Comparison of ENCODE assay signal across 21 cellular contexts in genomic region chr3:141763088-141763750, GRCh38. TPM values are rescaled to one million over a fixed set of nuclear protein-coding genes. Genes with fewer than 3 reads are reported as not detected.
DNase-seq lines count a peak whose midpoint lies in the region; ATAC-seq, FAIRE-seq and TF ChIP-seq lines count a peak whose summit lies in the region.
"Had no signal": no experiment of that assay in that cellular context is flagged by ENCODE, and none has a peak within 500 bp of the region (broad histone marks: within the 10 kb centered on the region; RNA-seq: fewer than 3 reads in every experiment).

Gene GRK7, plus strand, starts transcription at chr3:141763408. Its CDS starts 14,877 bp downstream, at chr3:141778285.

- H2BK12ac ChIP-seq in H9 (ENCODE audit: insufficient read length, low read depth, low read length): no peak within 1 kb of the TSS

- H3K27me3 ChIP-seq in H9 (ENCODE audit: insufficient read depth, low read length) (no peaks in the 10 kb centered on the region), iPS-15b (ENCODE audit: control insufficient read depth, insufficient read depth, low read length) (peaks cover 12% of the 10 kb centered on the region)

- peaks cover 0 to 4% of the 10 kb centered on the region in 2 experiments; a peak in 2 of 5 replicates for H3K9me3 Mint-ChIP-seq in H9

- no peak within 1 kb of the TSS for H3K23ac ChIP-seq in H9 (ENCODE audit: insufficient read length, low read depth, low read length)

- no peak for ATAC-seq in activated CD4-positive, CD25-positive, alpha-beta regulatory T cell treated with anti-CD3 and anti-CD28 coated beads, Interleukin-2, amount 50 U/mL, for 24 hours
- ATAC-seq in GM19035 (IDR thresholded peaks at IDR 0.05; ENCODE audit: unreplicated experiment): no peak
- ATAC-seq: HCT116 had no signal

- H4K20me1 ChIP-seq in H9 (ENCODE audit: control insufficient read depth, insufficient read depth, insufficient read length): no peaks in the 10 kb centered on the region

- H3K14ac ChIP-seq in H9 (ENCODE audit: insufficient read depth, low read length): no peak within 1 kb of the TSS

- no peaks in the 10 kb centered on the region for H3K36me3 ChIP-seq in iPS-15b (ENCODE audit: control insufficient read depth, insufficient read depth, low read length)

- no peak within 1 kb of the TSS for H3K56ac ChIP-seq in H9 (ENCODE audit: insufficient read length, low read depth, low read length)

- no peak within 1 kb of the TSS for H4K8ac ChIP-seq in H9 (replicated peaks; ENCODE audit: insufficient read length, low read depth, low read length)

- H3K79me2 ChIP-seq in H9 (ENCODE audit: insufficient read depth, low read length): no peaks in the 10 kb centered on the region

- no peak within 1 kb of the TSS for H2BK120ac ChIP-seq in H9 (ENCODE audit: low read depth, low read length, poor library complexity, severe bottlenecking)

- H3K27ac ChIP-seq in 22Rv1 (peak within 1 kb of the TSS; percentile 20; the same call in 1 of the 2 replicates), H9 (ENCODE audit: insufficient read length, low read depth, low read length) (no peak within 1 kb of the TSS), RWPE1 (peak within 1 kb of the TSS; percentile 24; the same call in 1 of the 2 replicates)
- H3K27ac ChIP-seq: C4-2B had no signal

- no peak within 1 kb of the TSS for H2BK5ac ChIP-seq in H9 (ENCODE audit: insufficient read length, low read length)

- H3K27me3 Mint-ChIP-seq in H9 (ENCODE audit: low read depth): no peaks in the 10 kb centered on the region; the same call in none of the 2 replicates

- TF ChIP-seq CTCF in 22Rv1 (IDR thresholded peaks at IDR 0.05) (no peak), H9 (conservative IDR thresholded peaks at IDR 0.05) (no peak), RWPE1 (conservative IDR thresholded peaks at IDR 0.05; ENCODE audit: low read depth) (no peak)

- H2BK20ac ChIP-seq in H9 (ENCODE audit: low read depth, low read length, poor library complexity, severe bottlenecking): no peak within 1 kb of the TSS

- H3T11ph ChIP-seq in H9 (ENCODE audit: low read length): peak within 1 kb of the TSS; percentile 19

- no peak within 1 kb of the TSS for H4K5ac ChIP-seq in H9 (ENCODE audit: insufficient read length, low read depth, low read length)

- CTCF ChIA-PET in RWPE1 (lab: Yijun Ruan, JAX): interaction anchor here (0.8 kb wide), 1 partner anchor 25 kb away, joined by 3 read pairs; the partner anchor contains the start of gene RNF7

- no peak for FAIRE-seq in frontal cortex (lab: Jason Lieb, UNC)
- FAIRE-seq: A204.1 had no signal

- peak within 1 kb of the TSS; percentile 67 for H3K18ac ChIP-seq in H9 (ENCODE audit: insufficient read length, low read depth, low read length)

- H3K4ac ChIP-seq in H9 (ENCODE audit: low read depth, low read length): no peak within 1 kb of the TSS

- H2AFZ ChIP-seq in H9 (ENCODE audit: low read length): no peak within 1 kb of the TSS

- H3K4me2 ChIP-seq in H9 (ENCODE audit: insufficient read depth, insufficient read length, low read length): no peak within 1 kb of the TSS
- H3K4me2 ChIP-seq: SK-N-SH had no signal

- no peaks in the 10 kb centered on the region for H3K23me2 ChIP-seq in H9 (ENCODE audit: insufficient read length, low read depth, low read length, poor library complexity, severe bottlenecking)

- H3K79me1 ChIP-seq in H9 (ENCODE audit: insufficient read depth, low read depth, low read length, poor library complexity, severe bottlenecking): no peaks in the 10 kb centered on the region

- POLR2A ChIA-PET in RWPE1 (lab: Yijun Ruan, JAX; ENCODE audit: low non-redundant PET): interaction anchor here (1.0 kb wide), 1 partner anchor 116 kb away, joined by 3 read pairs; no protein-coding TSS in a partner anchor

- WGBS in H9 (ENCODE audit: extremely low coverage, insufficient read length, low lambda C conversion rate): no CpG with 5 or more reads among the region's 9 CpGs

- no peak within 1 kb of the TSS for H2AK5ac ChIP-seq in H9 (ENCODE audit: insufficient read length, low read length)

- peak within 1 kb of the TSS in 2 of 3 experiments; percentile 74 to 87; a peak in 2 of 7 replicates for H3K27ac Mint-ChIP-seq in H9

- no peak within 1 kb of the TSS for H4K91ac ChIP-seq in H9 (ENCODE audit: insufficient read length, low read depth, low read length)

- no peaks in the 10 kb centered on the region for H3K36me3 Mint-ChIP-seq in H9 (ENCODE audit: insufficient read depth in 1 of 3, low read depth in 3 of 3)

- peak within 1 kb of the TSS; percentile 61 to 70 for H3K4me3 Mint-ChIP-seq in H9

- H3K9me3 ChIP-seq in H9 (ENCODE audit: control insufficient read depth, low read depth, low read length) (no peaks in the 10 kb centered on the region), iPS-15b (ENCODE audit: control insufficient read depth, insufficient read depth, low read length) (no peaks in the 10 kb centered on the region)
- H3K9me3 ChIP-seq: SK-N-SH had no signal

- peak within 1 kb of the TSS; percentile 20 for H3K9ac ChIP-seq in H9 (ENCODE audit: extremely low read depth, insufficient read length, low read length)
- H3K9ac ChIP-seq in iPS-15b (ENCODE audit: low read depth, low read length): no peak within 1 kb of the TSS
- H3K9ac ChIP-seq: SK-N-SH had no signal

- H3K4me3 ChIP-seq in iPS-15b (ENCODE audit: low read depth, low read length): peak within 1 kb of the TSS; percentile 46

- peaks cover 4 to 5% of the 10 kb centered on the region in 2 experiments; a peak in 2 of 4 replicates for H3K4me1 Mint-ChIP-seq in H9

- H3K4me1 ChIP-seq in H9 (ENCODE audit: insufficient read depth, low read length): no peaks in the 10 kb centered on the region
- H3K4me1 ChIP-seq in iPS-15b (ENCODE audit: control insufficient read depth, insufficient read depth, low read length): peaks cover 3% of the 10 kb centered on the region

- H2BK15ac ChIP-seq in H9 (ENCODE audit: low read depth, low read length): peak within 1 kb of the TSS; percentile 75; the same call in 1 of the 2 replicates

- no peak for DNase-seq in H9
- DNase-seq in RWPE1 (ENCODE audit: low spot score): no peak
- no peak for DNase-seq in DMS153 (lab: John Stamatoyannopoulos, UW)
- DNase-seq in frontal cortex (ENCODE audit: low spot score in 2 of 2): no peak
- DNase-seq: DND-41, MM.1S, NCI-H1105, NCI-H187, NCI-H2171, NCI-H446 treated with DMSO at 0.1 percent for 48 hours, NCI-H774, Right ventricle myocardium superior, SK-N-SH had no signal

RNA-seq across cellular contexts. Expression of gene GRK7, which starts in this region (rescaled TPM):
- not detected in 2 replicates for total RNA-seq in H9 (2021)
- total RNA-seq in frontal cortex: under 0.01 TPM
- total RNA-seq: HT1080, Right ventricle myocardium superior had no signal
